1 cellular context compared by ENCODE assay signal in genomic region chr2:42834161-42834560, GRCh38.
TF ChIP-seq lines count a peak whose summit lies in the region.

No MANE protein-coding gene starts in this region.

TF ChIP-seq in HepG2, 621 proteins besides CTCF, POLR2A, EP300 and RAD21:
- TF ChIP-seq ZNF761 (CRISPR knock-in tag; conservative IDR thresholded peaks at IDR 0.05): no peak
- no peak for TF ChIP-seq GMEB2 (CRISPR knock-in tag; IDR thresholded peaks at IDR 0.05; ENCODE audit: low read depth)
- no peak for TF ChIP-seq IRF2 (CRISPR knock-in tag; IDR thresholded peaks at IDR 0.05)
- TF ChIP-seq ZNF572 (CRISPR knock-in tag; IDR thresholded peaks at IDR 0.05): no peak
- peak; percentile 51; the same call in 1 of the 2 replicates for TF ChIP-seq ZNF556 (CRISPR knock-in tag; IDR thresholded peaks at IDR 0.05; ENCODE audit: borderline replicate concordance)
- no peak for TF ChIP-seq ATF4 (CRISPR knock-in tag; IDR thresholded peaks at IDR 0.05)
